3 cellular contexts compared by ENCODE assay signal in genomic region chr17:78290671-78291070, GRCh38.
TF ChIP-seq lines count a peak whose summit lies in the region.

No MANE protein-coding gene starts in this region.

TF ChIP-seq in SK-N-SH, 30 proteins besides CTCF, POLR2A, EP300 and RAD21:
- no peak for TF ChIP-seq RCOR1 (IDR thresholded peaks at IDR 0.05; ENCODE audit: low read length)
- no peak for TF ChIP-seq MAX (IDR thresholded peaks at IDR 0.05; ENCODE audit: low read depth)
- no peak for TF ChIP-seq USF2 (IDR thresholded peaks at IDR 0.05; ENCODE audit: borderline replicate concordance, low read depth, low read length)
- TF ChIP-seq SIN3A (IDR thresholded peaks at IDR 0.05; ENCODE audit: borderline replicate concordance, low read depth, low read length) = no peak
- TF ChIP-seq SMC3 (IDR thresholded peaks at IDR 0.05; ENCODE audit: low read depth, low read length) = no peak
- TF ChIP-seq, protein P1, sequence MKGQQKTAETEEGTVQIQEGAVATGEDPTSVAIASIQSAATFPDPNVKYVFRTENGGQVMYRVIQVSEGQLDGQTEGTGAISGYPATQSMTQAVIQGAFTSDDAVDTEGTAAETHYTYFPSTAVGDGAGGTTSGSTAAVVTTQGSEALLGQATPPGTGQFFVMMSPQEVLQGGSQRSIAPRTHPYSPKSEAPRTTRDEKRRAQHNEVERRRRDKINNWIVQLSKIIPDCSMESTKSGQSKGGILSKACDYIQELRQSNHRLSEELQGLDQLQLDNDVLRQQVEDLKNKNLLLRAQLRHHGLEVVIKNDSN (IDR thresholded peaks at IDR 0.05; ENCODE audit: borderline replicate concordance, low read depth) = no peak
- TF ChIP-seq, protein P2, sequence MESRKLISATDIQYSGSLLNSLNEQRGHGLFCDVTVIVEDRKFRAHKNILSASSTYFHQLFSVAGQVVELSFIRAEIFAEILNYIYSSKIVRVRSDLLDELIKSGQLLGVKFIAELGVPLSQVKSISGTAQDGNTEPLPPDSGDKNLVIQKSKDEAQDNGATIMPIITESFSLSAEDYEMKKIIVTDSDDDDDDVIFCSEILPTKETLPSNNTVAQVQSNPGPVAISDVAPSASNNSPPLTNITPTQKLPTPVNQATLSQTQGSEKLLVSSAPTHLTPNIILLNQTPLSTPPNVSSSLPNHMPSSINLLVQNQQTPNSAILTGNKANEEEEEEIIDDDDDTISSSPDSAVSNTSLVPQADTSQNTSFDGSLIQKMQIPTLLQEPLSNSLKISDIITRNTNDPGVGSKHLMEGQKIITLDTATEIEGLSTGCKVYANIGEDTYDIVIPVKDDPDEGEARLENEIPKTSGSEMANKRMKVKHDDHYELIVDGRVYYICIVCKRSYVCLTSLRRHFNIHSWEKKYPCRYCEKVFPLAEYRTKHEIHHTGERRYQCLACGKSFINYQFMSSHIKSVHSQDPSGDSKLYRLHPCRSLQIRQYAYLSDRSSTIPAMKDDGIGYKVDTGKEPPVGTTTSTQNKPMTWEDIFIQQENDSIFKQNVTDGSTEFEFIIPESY (IDR thresholded peaks at IDR 0.05; ENCODE audit: borderline replicate concordance, low read depth) = no peak
- TF ChIP-seq GABPA (IDR thresholded peaks at IDR 0.05; ENCODE audit: low read depth) = no peak
- TF ChIP-seq YY1 (IDR thresholded peaks at IDR 0.05; ENCODE audit: low read depth) = no peak
- no peak for TF ChIP-seq TCF12 (IDR thresholded peaks at IDR 0.05)

TF ChIP-seq in SK-N-SH treated with all-trans-retinoic acid at 6 μM for 48 hours, 23 proteins besides CTCF, POLR2A, EP300 and RAD21:
- TF ChIP-seq PATZ1 (CRISPR knock-in tag; IDR thresholded peaks at IDR 0.05; ENCODE audit: borderline replicate concordance) = no peak
- TF ChIP-seq ZNF8 (CRISPR knock-in tag; IDR thresholded peaks at IDR 0.05) = no peak
- TF ChIP-seq, protein P3, sequence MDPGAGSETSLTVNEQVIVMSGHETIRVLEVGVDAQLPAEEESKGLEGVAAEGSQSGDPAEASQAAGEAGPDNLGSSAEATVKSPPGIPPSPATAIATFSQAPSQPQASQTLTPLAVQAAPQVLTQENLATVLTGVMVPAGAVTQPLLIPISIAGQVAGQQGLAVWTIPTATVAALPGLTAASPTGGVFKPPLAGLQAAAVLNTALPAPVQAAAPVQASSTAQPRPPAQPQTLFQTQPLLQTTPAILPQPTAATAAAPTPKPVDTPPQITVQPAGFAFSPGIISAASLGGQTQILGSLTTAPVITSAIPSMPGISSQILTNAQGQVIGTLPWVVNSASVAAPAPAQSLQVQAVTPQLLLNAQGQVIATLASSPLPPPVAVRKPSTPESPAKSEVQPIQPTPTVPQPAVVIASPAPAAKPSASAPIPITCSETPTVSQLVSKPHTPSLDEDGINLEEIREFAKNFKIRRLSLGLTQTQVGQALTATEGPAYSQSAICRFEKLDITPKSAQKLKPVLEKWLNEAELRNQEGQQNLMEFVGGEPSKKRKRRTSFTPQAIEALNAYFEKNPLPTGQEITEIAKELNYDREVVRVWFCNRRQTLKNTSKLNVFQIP (CRISPR knock-in tag; IDR thresholded peaks at IDR 0.05; ENCODE audit: borderline replicate concordance, low read depth) = no peak
- no peak for TF ChIP-seq BACH2 (CRISPR knock-in tag; IDR thresholded peaks at IDR 0.05; ENCODE audit: borderline replicate concordance)
- no peak for TF ChIP-seq ESRRG (CRISPR knock-in tag; IDR thresholded peaks at IDR 0.05)
- TF ChIP-seq RARB (CRISPR knock-in tag; IDR thresholded peaks at IDR 0.05) = no peak
- TF ChIP-seq, protein P4, sequence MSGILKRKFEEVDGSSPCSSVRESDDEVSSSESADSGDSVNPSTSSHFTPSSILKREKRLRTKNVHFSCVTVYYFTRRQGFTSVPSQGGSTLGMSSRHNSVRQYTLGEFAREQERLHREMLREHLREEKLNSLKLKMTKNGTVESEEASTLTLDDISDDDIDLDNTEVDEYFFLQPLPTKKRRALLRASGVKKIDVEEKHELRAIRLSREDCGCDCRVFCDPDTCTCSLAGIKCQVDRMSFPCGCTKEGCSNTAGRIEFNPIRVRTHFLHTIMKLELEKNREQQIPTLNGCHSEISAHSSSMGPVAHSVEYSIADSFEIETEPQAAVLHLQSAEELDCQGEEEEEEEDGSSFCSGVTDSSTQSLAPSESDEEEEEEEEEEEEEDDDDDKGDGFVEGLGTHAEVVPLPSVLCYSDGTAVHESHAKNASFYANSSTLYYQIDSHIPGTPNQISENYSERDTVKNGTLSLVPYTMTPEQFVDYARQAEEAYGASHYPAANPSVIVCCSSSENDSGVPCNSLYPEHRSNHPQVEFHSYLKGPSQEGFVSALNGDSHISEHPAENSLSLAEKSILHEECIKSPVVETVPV (CRISPR knock-in tag; IDR thresholded peaks at IDR 0.05) = no peak
- TF ChIP-seq ZNF70 (CRISPR knock-in tag; IDR thresholded peaks at IDR 0.05) = no peak
- no peak for TF ChIP-seq TCF4 (CRISPR knock-in tag; IDR thresholded peaks at IDR 0.05; ENCODE audit: borderline replicate concordance)
- TF ChIP-seq OSR1 (CRISPR knock-in tag; IDR thresholded peaks at IDR 0.05) = no peak
- TF ChIP-seq ZFP3 (CRISPR knock-in tag; IDR thresholded peaks at IDR 0.05) = no peak
- TF ChIP-seq CSDC2 (CRISPR knock-in tag; IDR thresholded peaks at IDR 0.05) = no peak
- TF ChIP-seq ZNF565 (CRISPR knock-in tag; conservative IDR thresholded peaks at IDR 0.05; ENCODE audit: low read depth) = no peak
- no peak for TF ChIP-seq TOX (CRISPR knock-in tag; IDR thresholded peaks at IDR 0.05; ENCODE audit: borderline replicate concordance)
- TF ChIP-seq CREB5 (CRISPR knock-in tag; IDR thresholded peaks at IDR 0.05; ENCODE audit: low read depth) = no peak
- no peak for TF ChIP-seq ZFP30 (CRISPR knock-in tag; IDR thresholded peaks at IDR 0.05)
- TF ChIP-seq ARNTL (CRISPR knock-in tag; IDR thresholded peaks at IDR 0.05; ENCODE audit: borderline replicate concordance, low read depth) = no peak
- no peak for TF ChIP-seq ISL1 (CRISPR knock-in tag; IDR thresholded peaks at IDR 0.05)
TF ChIP-seq in SK-N-SH treated with all-trans-retinoic acid at 6 μM for 48 hours: peak in this region for 0.

TF ChIP-seq in HepG2, 621 proteins besides CTCF, POLR2A, EP300 and RAD21:
- TF ChIP-seq, protein P5, sequence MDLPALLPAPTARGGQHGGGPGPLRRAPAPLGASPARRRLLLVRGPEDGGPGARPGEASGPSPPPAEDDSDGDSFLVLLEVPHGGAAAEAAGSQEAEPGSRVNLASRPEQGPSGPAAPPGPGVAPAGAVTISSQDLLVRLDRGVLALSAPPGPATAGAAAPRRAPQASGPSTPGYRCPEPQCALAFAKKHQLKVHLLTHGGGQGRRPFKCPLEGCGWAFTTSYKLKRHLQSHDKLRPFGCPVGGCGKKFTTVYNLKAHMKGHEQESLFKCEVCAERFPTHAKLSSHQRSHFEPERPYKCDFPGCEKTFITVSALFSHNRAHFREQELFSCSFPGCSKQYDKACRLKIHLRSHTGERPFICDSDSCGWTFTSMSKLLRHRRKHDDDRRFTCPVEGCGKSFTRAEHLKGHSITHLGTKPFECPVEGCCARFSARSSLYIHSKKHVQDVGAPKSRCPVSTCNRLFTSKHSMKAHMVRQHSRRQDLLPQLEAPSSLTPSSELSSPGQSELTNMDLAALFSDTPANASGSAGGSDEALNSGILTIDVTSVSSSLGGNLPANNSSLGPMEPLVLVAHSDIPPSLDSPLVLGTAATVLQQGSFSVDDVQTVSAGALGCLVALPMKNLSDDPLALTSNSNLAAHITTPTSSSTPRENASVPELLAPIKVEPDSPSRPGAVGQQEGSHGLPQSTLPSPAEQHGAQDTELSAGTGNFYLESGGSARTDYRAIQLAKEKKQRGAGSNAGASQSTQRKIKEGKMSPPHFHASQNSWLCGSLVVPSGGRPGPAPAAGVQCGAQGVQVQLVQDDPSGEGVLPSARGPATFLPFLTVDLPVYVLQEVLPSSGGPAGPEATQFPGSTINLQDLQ (CRISPR knock-in tag; IDR thresholded peaks at IDR 0.05) = no peak
- no peak for TF ChIP-seq REPIN1 (CRISPR knock-in tag; IDR thresholded peaks at IDR 0.05; ENCODE audit: borderline replicate concordance, low read depth)
- TF ChIP-seq ZNF674 (CRISPR knock-in tag; IDR thresholded peaks at IDR 0.05; ENCODE audit: low read depth) = no peak
- TF ChIP-seq, protein P6, sequence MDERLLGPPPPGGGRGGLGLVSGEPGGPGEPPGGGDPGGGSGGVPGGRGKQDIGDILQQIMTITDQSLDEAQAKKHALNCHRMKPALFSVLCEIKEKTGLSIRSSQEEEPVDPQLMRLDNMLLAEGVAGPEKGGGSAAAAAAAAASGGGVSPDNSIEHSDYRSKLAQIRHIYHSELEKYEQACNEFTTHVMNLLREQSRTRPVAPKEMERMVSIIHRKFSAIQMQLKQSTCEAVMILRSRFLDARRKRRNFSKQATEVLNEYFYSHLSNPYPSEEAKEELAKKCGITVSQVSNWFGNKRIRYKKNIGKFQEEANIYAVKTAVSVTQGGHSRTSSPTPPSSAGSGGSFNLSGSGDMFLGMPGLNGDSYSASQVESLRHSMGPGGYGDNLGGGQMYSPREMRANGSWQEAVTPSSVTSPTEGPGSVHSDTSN (CRISPR knock-in tag; IDR thresholded peaks at IDR 0.05) = no peak
- TF ChIP-seq HES4 (CRISPR knock-in tag; IDR thresholded peaks at IDR 0.05; ENCODE audit: borderline replicate concordance) = no peak
